In the genomic region with DNA sequence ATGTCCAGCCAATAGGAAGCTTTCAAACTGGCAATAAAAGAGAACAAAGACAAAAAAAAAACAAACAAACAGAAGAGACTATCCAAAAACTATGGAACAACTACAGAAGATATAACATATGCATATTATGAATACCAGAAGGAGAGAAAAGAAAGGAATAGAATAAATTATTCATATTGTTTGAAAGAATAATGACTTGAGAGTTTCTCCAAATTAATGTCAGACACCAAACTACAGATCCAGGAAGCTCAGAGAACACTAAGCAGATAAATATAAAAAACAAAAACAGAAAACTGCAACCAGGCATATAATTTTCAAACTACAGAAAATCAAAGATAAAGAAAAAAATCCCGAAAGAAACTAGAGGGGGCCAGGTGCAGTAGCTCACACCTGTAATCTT, we compare ENCODE assay signal across 10 cellular contexts. TPM values are rescaled to one million over a fixed set of nuclear protein-coding genes. Genes with fewer than 3 reads are reported as not detected.
"Had no signal": no experiment of that assay in that cellular context is flagged by ENCODE, and none has a peak within 500 bp of the region (broad histone marks: within the 10 kb centered on the region; RNA-seq: fewer than 3 reads in every experiment).

No MANE protein-coding gene starts in this region.

- ATAC-seq: HCT116, HepG2 had no signal

- H3K9ac ChIP-seq: GM23248 had no signal

- H3K4me3 Mint-ChIP-seq: IgD-negative memory B cell had no signal

- H3K9me3 ChIP-seq: HAP-1 had no signal

- DNase-seq: GM23248, GOT3, H7, KBM-7 had no signal

- H3K9me3 Mint-ChIP-seq: IgD-negative memory B cell had no signal

- H3K4me3 ChIP-seq: GM23248, HAP-1 had no signal

- H3K36me3 Mint-ChIP-seq: IgD-negative memory B cell had no signal

- H3K36me3 ChIP-seq: HAP-1 had no signal

- H3K27ac ChIP-seq: GM23248, HL-60 had no signal

- H2AFZ ChIP-seq: GM23248 had no signal

- H3K27ac Mint-ChIP-seq: IgD-negative memory B cell had no signal

- H3K27me3 Mint-ChIP-seq: IgD-negative memory B cell had no signal

- H3K4me1 ChIP-seq: HAP-1 had no signal

RNA-seq across cellular contexts. Expression of gene AP3B2, which starts 34.1 kb away (rescaled TPM):
- total RNA-seq: HepG2, HT1080 had no signal
- polyA plus RNA-seq: HepG2 had no signal
